1 cellular context compared by ENCODE assay signal in the genomic region with DNA sequence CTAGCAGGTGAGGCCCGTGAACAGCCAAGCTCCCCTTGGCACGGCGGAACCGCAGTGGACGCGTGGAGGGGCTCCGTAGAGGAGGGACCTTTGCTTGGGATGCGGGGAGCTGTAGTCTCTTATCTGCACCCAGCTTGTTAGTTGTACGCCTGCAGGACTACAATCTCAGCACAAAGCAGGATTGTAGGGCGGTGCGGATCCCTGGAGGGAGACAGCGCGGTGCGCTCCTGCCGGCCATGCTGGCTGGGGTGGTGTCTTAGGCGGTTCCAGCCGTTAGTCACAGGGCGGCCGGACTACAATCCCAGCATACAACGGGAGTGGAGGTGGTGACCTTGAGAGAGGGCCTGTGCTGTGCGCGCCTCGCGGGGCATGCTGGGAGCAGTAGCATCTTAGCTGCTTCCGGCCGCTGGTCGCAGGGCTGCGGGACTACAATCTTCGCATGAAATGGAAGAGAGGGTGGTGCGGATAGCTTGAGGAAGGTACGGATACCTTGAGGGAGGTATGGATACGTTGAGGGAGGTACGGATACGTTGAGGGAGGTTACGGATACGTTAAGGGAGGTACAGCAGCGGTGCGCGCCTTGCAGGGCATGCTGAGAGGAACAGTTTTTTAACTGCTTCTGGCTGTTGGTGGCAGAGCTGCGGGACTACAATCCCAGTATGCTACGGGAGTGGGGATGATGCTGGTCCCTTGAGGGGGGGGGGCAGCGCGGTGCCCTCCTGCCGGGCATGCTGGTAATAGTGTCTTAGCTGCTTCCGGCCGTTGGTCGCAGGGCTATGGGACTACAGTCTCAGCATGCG.
TF ChIP-seq lines count a peak whose summit lies in the region.

No MANE protein-coding gene starts in this region.

TF ChIP-seq in K562, 482 proteins besides CTCF, POLR2A, EP300 and RAD21 (continued from another document and continues in another):
- TF ChIP-seq, protein P1, sequence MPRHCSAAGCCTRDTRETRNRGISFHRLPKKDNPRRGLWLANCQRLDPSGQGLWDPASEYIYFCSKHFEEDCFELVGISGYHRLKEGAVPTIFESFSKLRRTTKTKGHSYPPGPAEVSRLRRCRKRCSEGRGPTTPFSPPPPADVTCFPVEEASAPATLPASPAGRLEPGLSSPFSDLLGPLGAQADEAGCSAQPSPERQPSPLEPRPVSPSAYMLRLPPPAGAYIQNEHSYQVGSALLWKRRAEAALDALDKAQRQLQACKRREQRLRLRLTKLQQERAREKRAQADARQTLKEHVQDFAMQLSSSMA (CRISPR knock-in tag; IDR thresholded peaks at IDR 0.05) = peak; percentile 72; the same call in 1 of the 2 replicates
- no peak for TF ChIP-seq OTX1 (CRISPR knock-in tag; IDR thresholded peaks at IDR 0.05)
- peak; percentile 15 for TF ChIP-seq CHD1 (IDR thresholded peaks at IDR 0.05; ENCODE audit: low read length)
- 0 out of 2 replicates have a peak, but pooled peaks have one; percentile 19 for TF ChIP-seq ZBTB33 (CRISPR knock-in tag; IDR thresholded peaks at IDR 0.05)
- TF ChIP-seq, protein P2, sequence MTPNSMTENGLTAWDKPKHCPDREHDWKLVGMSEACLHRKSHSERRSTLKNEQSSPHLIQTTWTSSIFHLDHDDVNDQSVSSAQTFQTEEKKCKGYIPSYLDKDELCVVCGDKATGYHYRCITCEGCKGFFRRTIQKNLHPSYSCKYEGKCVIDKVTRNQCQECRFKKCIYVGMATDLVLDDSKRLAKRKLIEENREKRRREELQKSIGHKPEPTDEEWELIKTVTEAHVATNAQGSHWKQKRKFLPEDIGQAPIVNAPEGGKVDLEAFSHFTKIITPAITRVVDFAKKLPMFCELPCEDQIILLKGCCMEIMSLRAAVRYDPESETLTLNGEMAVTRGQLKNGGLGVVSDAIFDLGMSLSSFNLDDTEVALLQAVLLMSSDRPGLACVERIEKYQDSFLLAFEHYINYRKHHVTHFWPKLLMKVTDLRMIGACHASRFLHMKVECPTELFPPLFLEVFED (CRISPR knock-in tag; conservative IDR thresholded peaks at IDR 0.05) = no peak
- TF ChIP-seq, protein P3, sequence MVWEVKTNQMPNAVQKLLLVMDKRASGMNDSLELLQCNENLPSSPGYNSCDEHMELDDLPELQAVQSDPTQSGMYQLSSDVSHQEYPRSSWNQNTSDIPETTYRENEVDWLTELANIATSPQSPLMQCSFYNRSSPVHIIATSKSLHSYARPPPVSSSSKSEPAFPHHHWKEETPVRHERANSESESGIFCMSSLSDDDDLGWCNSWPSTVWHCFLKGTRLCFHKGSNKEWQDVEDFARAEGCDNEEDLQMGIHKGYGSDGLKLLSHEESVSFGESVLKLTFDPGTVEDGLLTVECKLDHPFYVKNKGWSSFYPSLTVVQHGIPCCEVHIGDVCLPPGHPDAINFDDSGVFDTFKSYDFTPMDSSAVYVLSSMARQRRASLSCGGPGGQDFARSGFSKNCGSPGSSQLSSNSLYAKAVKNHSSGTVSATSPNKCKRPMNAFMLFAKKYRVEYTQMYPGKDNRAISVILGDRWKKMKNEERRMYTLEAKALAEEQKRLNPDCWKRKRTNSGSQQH (CRISPR knock-in tag; IDR thresholded peaks at IDR 0.05) = 0 out of 2 replicates have a peak, but pooled peaks have one; percentile 35
- TF ChIP-seq, protein P4, sequence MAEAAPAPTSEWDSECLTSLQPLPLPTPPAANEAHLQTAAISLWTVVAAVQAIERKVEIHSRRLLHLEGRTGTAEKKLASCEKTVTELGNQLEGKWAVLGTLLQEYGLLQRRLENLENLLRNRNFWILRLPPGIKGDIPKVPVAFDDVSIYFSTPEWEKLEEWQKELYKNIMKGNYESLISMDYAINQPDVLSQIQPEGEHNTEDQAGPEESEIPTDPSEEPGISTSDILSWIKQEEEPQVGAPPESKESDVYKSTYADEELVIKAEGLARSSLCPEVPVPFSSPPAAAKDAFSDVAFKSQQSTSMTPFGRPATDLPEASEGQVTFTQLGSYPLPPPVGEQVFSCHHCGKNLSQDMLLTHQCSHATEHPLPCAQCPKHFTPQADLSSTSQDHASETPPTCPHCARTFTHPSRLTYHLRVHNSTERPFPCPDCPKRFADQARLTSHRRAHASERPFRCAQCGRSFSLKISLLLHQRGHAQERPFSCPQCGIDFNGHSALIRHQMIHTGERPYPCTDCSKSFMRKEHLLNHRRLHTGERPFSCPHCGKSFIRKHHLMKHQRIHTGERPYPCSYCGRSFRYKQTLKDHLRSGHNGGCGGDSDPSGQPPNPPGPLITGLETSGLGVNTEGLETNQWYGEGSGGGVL (CRISPR knock-in tag; IDR thresholded peaks at IDR 0.05) = no peak
- no peak for TF ChIP-seq ZNF253 (CRISPR knock-in tag; conservative IDR thresholded peaks at IDR 0.05)
- TF ChIP-seq MBD2 (IDR thresholded peaks at IDR 0.05; ENCODE audit: borderline replicate concordance, low read depth) = peak; percentile 65
- TF ChIP-seq NFYB (IDR thresholded peaks at IDR 0.05; ENCODE audit: extremely low read depth, insufficient read length) = no peak
- no peak for TF ChIP-seq RBM25 (IDR thresholded peaks at IDR 0.05; ENCODE audit: low read depth, low read length, severe bottlenecking)
- TF ChIP-seq, protein P5, sequence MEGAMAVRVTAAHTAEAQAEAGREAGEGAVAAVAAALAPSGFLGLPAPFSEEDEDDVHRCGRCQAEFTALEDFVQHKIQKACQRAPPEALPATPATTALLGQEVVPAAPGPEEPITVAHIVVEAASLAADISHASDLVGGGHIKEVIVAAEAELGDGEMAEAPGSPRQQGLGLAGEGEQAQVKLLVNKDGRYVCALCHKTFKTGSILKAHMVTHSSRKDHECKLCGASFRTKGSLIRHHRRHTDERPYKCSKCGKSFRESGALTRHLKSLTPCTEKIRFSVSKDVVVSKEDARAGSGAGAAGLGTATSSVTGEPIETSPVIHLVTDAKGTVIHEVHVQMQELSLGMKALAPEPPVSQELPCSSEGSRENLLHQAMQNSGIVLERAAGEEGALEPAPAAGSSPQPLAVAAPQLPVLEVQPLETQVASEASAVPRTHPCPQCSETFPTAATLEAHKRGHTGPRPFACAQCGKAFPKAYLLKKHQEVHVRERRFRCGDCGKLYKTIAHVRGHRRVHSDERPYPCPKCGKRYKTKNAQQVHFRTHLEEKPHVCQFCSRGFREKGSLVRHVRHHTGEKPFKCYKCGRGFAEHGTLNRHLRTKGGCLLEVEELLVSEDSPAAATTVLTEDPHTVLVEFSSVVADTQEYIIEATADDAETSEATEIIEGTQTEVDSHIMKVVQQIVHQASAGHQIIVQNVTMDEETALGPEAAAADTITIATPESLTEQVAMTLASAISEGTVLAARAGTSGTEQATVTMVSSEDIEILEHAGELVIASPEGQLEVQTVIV (CRISPR knock-in tag; IDR thresholded peaks at IDR 0.05; ENCODE audit: borderline replicate concordance) = no peak
- peak; percentile 39; the same call in 1 of the 2 replicates for TF ChIP-seq ZNF584 (CRISPR knock-in tag; IDR thresholded peaks at IDR 0.05; ENCODE audit: low read depth)
- TF ChIP-seq DEAF1 (CRISPR knock-in tag; IDR thresholded peaks at IDR 0.05) = no peak
- TF ChIP-seq PML (IDR thresholded peaks at IDR 0.05; ENCODE audit: low read length) = peak; percentile 39; the same call in 1 of the 2 replicates
- TF ChIP-seq RBM39 (optimal IDR thresholded peaks at IDR 0.05; ENCODE audit: low read depth, low read length) = no peak
- TF ChIP-seq NR3C1 (CRISPR knock-in tag; IDR thresholded peaks at IDR 0.05) = no peak
- no peak for TF ChIP-seq PHB2 (IDR thresholded peaks at IDR 0.05; ENCODE audit: low read depth)
- TF ChIP-seq, protein P6, sequence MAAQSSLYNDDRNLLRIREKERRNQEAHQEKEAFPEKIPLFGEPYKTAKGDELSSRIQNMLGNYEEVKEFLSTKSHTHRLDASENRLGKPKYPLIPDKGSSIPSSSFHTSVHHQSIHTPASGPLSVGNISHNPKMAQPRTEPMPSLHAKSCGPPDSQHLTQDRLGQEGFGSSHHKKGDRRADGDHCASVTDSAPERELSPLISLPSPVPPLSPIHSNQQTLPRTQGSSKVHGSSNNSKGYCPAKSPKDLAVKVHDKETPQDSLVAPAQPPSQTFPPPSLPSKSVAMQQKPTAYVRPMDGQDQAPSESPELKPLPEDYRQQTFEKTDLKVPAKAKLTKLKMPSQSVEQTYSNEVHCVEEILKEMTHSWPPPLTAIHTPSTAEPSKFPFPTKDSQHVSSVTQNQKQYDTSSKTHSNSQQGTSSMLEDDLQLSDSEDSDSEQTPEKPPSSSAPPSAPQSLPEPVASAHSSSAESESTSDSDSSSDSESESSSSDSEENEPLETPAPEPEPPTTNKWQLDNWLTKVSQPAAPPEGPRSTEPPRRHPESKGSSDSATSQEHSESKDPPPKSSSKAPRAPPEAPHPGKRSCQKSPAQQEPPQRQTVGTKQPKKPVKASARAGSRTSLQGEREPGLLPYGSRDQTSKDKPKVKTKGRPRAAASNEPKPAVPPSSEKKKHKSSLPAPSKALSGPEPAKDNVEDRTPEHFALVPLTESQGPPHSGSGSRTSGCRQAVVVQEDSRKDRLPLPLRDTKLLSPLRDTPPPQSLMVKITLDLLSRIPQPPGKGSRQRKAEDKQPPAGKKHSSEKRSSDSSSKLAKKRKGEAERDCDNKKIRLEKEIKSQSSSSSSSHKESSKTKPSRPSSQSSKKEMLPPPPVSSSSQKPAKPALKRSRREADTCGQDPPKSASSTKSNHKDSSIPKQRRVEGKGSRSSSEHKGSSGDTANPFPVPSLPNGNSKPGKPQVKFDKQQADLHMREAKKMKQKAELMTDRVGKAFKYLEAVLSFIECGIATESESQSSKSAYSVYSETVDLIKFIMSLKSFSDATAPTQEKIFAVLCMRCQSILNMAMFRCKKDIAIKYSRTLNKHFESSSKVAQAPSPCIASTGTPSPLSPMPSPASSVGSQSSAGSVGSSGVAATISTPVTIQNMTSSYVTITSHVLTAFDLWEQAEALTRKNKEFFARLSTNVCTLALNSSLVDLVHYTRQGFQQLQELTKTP (IDR thresholded peaks at IDR 0.05; ENCODE audit: low read depth in 1 of 2, partially characterized antibody in 2 of 2) = peak in 1 of 2 experiments; percentile 95
- TF ChIP-seq ETV1 (tag; conservative IDR thresholded peaks at IDR 0.05; ENCODE audit: low read depth) = peak; percentile 83
- TF ChIP-seq POLR2AphosphoS2 (IDR thresholded peaks at IDR 0.05; ENCODE audit: low read length) = peak; percentile 40; the same call in 1 of the 2 replicates
- TF ChIP-seq CLOCK (CRISPR knock-in tag; IDR thresholded peaks at IDR 0.05; ENCODE audit: borderline replicate concordance) = no peak
- no peak; the same call in 1 of the 2 replicates for TF ChIP-seq MYBL2 (IDR thresholded peaks at IDR 0.05; ENCODE audit: low read depth)
- no peak for TF ChIP-seq MYBL2 (CRISPR knock-in tag; IDR thresholded peaks at IDR 0.05; ENCODE audit: borderline replicate concordance)
- TF ChIP-seq NFIC (IDR thresholded peaks at IDR 0.05) = no peak
- peak; percentile 88 for TF ChIP-seq ZFX (CRISPR knock-in tag; IDR thresholded peaks at IDR 0.05)
